ENCODE assay signal across 23 cellular contexts in the genomic region with DNA sequence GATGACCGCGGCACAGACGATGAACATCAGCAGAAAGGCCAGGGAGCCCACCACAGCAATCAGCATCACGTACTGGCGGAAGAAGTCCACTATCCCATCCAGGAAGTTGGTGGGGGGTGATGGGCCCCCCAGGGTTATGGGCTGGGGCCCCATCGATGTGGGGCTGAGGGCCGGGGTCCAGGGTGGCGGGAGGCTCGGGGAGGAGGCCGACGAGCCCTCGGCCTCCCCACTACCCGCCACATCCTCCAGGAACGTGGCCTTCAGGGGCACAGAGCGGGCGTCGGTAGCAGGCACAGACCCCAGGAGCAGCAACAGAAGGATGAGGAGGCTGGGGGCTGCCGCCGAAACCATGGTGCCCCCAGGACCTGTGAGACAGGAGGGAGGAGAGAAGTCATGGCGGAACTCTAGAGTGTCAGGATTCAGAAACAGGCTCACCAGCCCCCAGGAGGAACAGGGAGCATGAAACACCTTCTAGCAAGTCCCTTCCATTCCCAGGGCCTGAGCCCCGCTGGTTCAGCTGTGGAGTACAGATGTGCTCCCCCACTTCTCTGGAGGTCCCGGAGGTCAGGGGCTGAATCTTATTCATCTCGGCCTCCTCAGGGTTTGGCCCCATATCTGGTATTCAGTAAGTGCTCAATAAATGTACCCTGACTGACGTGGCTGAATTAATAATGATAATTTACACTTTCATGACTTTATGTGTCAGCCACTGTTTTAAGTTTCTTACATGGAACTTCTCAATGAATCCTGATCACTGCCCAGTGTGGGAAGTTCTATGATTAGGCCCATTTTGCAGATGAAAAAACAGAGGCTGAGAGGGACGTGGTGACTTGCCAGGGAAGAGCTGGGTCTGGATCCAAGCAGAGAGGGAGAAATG. TPM values are rescaled to one million over a fixed set of nuclear protein-coding genes. Genes with fewer than 3 reads are reported as not detected.
"Had no signal": no experiment of that assay in that cellular context is flagged by ENCODE, and none has a peak within 500 bp of the region (broad histone marks: within the 10 kb centered on the region; RNA-seq: fewer than 3 reads in every experiment).

No MANE protein-coding gene starts in this region.

- H3K27me3 ChIP-seq: hepatocyte, right atrium auricular region, sigmoid colon, suprapubic skin, thyroid gland, upper lobe of right lung, vagina had no signal

- H3K4me1 ChIP-seq: foreskin keratinocyte, sigmoid colon, thyroid gland, upper lobe of right lung had no signal

- H3K27ac ChIP-seq: coronary artery, foreskin keratinocyte, left ventricle myocardium inferior, right atrium auricular region, sigmoid colon, suprapubic skin, thyroid gland, upper lobe of right lung, vagina had no signal

- DNase-seq: effector CD4-positive, alpha-beta T cell; endodermal cell; erythroblast; foreskin keratinocyte; left cardiac atrium; left ventricle myocardium inferior; mesenchymal stem cell; midbrain; sigmoid colon; stimulated activated CD4-positive, alpha-beta T cell treated with anti-CD3 and anti-CD28 coated beads, Interleukin-12 subunit alpha, Interleukin-12 subunit beta, amount 100 ng/mL, for 4 hours; stimulated activated naive CD4-positive, alpha-beta T cell; thyroid gland; upper lobe of right lung had no signal

- H3K4me3 ChIP-seq: coronary artery, hepatocyte, left ventricle myocardium inferior, lung, right atrium auricular region, sigmoid colon, skin epidermis, suprapubic skin, thyroid gland, upper lobe of right lung, vagina had no signal

- H3K9me3 ChIP-seq: left ventricle myocardium inferior, right atrium auricular region, sigmoid colon, suprapubic skin, thyroid gland, upper lobe of right lung, vagina had no signal

- H3K36me3 ChIP-seq: left ventricle myocardium inferior, right atrium auricular region, sigmoid colon, suprapubic skin, thyroid gland, upper lobe of right lung, vagina had no signal

RNA-seq across cellular contexts. Expression of gene TMEM119, which starts 5.6 kb away (rescaled TPM):
- total RNA-seq: dermis microvascular lymphatic vessel endothelial cell; endothelial cell of umbilical vein; foreskin keratinocyte; natural killer cell treated with Interleukin-12 subunit alpha and Interleukin-12 subunit beta and Interleukin-15 and Interleukin-18, amount 100 ng/mL, for 72 hours had no signal
